In the genomic region with DNA sequence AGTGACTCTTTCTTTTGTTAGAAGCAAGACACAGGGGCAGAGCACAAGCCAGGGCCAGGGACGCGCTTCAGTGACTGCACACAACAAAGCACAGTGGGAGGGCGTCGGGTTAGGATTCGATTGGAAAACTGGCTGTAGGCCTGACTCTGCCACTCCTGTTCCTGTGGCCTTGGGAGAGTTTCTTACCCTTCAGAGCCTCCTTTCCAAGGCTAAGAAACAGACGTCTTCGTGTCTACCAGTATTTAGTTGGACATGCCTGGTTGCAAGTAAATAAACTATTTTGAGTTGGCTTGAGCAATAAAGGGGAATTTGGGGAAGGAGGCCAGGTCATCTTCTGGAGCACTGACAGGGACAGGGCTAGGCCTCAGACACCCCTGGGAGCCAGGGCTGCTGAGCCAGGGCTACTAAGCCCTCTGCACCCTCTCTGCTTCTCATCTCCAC, we compare ENCODE assay signal across 11 cellular contexts.
A peak's percentile ranks its signal among the peaks of the same experiment; 100 is the strongest.
DNase-seq lines count a peak whose midpoint lies in the region; ATAC-seq and TF ChIP-seq lines count a peak whose summit lies in the region.
"Had no signal": no experiment of that assay in that cellular context is flagged by ENCODE, and none has a peak within 500 bp of the region (broad histone marks: within the 10 kb centered on the region; RNA-seq: fewer than 3 reads in every experiment).

No MANE protein-coding gene starts in this region.

- ATAC-seq in GM23338 = peak; percentile 94
- peak; percentile 93 for ATAC-seq in WTC11
- ATAC-seq in GM21390 (IDR thresholded peaks at IDR 0.05; ENCODE audit: unreplicated experiment) = no peak
- no peak for ATAC-seq in GM18517 (IDR thresholded peaks at IDR 0.05; ENCODE audit: unreplicated experiment)
- no peak for ATAC-seq in HG03521 (IDR thresholded peaks at IDR 0.05; ENCODE audit: unreplicated experiment)
- ATAC-seq: gastroesophageal sphincter had no signal

- peaks cover 15% of the 10 kb centered on the region for H3K4me1 Mint-ChIP-seq in GM23338
- H3K4me1 Mint-ChIP-seq in WTC11 = peaks cover 21% of the 10 kb centered on the region
- peaks cover 32% of the 10 kb centered on the region for H3K4me1 Mint-ChIP-seq in neural crest cell

- H2AFZ ChIP-seq in GM23338 = 0 out of 2 replicates have a peak overlapping the region, but pooled peaks have one; percentile 52

- peaks cover 7% of the 10 kb centered on the region; the same call in 1 of the 2 replicates for H3K9me2 ChIP-seq in GM23338 (ENCODE audit: insufficient read depth)

- H3K36me3 Mint-ChIP-seq in GM23338 (ENCODE audit: low read depth) (no peaks in the 10 kb centered on the region), WTC11 (no peaks in the 10 kb centered on the region), neural crest cell (ENCODE audit: low read depth) (peaks cover 3% of the 10 kb centered on the region)

- H3K27me3 ChIP-seq in GM23338 (ENCODE audit: insufficient read depth) = no peaks in the 10 kb centered on the region
- H3K27me3 ChIP-seq: gastroesophageal sphincter, transverse colon had no signal

- H3F3A ChIP-seq in GM23338 (replicated peaks; ENCODE audit: low read depth) = no peaks in the 10 kb centered on the region

- POLR2A ChIA-PET in WTC11 (lab: Charles Lee) = no interaction called here

- H3K4me3 Mint-ChIP-seq in GM23338 (no peak overlapping the region), WTC11 (no peak overlapping the region), neural crest cell (peak overlapping the region; percentile 1)

- TF ChIP-seq CTCF in GM23338 (conservative IDR thresholded peaks at IDR 0.05; ENCODE audit: low read depth in 2 of 2) (no peak), WTC11 (IDR thresholded peaks at IDR 0.05) (no peak), neural crest cell (conservative IDR thresholded peaks at IDR 0.05) (no peak)

- H3K9me3 Mint-ChIP-seq in GM23338 (no peaks in the 10 kb centered on the region; the same call in 2 of the 3 replicates), WTC11 (peaks cover 24% of the 10 kb centered on the region), neural crest cell (peaks cover 5% of the 10 kb centered on the region)

- no peak overlapping the region for H3K27ac ChIP-seq in GM23338 (ENCODE audit: low read depth)
- H3K27ac ChIP-seq: gastroesophageal sphincter, transverse colon had no signal

- H3K27me3 Mint-ChIP-seq in GM23338 (ENCODE audit: insufficient read depth, low read depth, poor library complexity) (peaks cover 4% of the 10 kb centered on the region), WTC11 (ENCODE audit: low read depth) (no peaks in the 10 kb centered on the region; the same call in 1 of the 2 replicates), neural crest cell (ENCODE audit: low read depth) (no peaks in the 10 kb centered on the region)

- no peak overlapping the region for H3K4me3 ChIP-seq in GM23338
- H3K4me3 ChIP-seq: gastroesophageal sphincter, transverse colon had no signal

- H3K27ac Mint-ChIP-seq in GM23338 (no peak overlapping the region), WTC11 (0 out of 2 replicates have a peak overlapping the region, but pooled peaks have one; percentile 5), neural crest cell (ENCODE audit: unreplicated experiment) (peak overlapping the region; percentile 71)

- no peaks in the 10 kb centered on the region for H4K20me1 ChIP-seq in GM23338 (replicated peaks; ENCODE audit: insufficient read depth)

- no peaks in the 10 kb centered on the region for H3K36me3 ChIP-seq in GM23338 (ENCODE audit: insufficient read depth)
- H3K36me3 ChIP-seq: gastroesophageal sphincter, transverse colon had no signal

- H3K79me2 ChIP-seq in GM23338 (replicated peaks; ENCODE audit: insufficient read depth) = no peaks in the 10 kb centered on the region

- H3K4me1 ChIP-seq in GM23338 (ENCODE audit: insufficient read depth) = peaks cover 10% of the 10 kb centered on the region; the same call in 1 of the 2 replicates
- H3K4me1 ChIP-seq: gastroesophageal sphincter, transverse colon had no signal

- no peak overlapping the region for H3K4me2 ChIP-seq in GM23338

- peak; percentile 62 for DNase-seq in GM23338 (ENCODE audit: low spot score)
- DNase-seq in NCI-H1694 (lab: John Stamatoyannopoulos, UW) = peak; percentile 28
- DNase-seq in WTC11 (ENCODE audit: low spot score) = peak; percentile 62
- DNase-seq in neural crest cell (ENCODE audit: low read depth, low spot score) = peak; percentile 28
- DNase-seq in MV-4-11 (lab: John Stamatoyannopoulos, UW) = no peak
- DNase-seq: activated gamma-delta T cell, transverse colon had no signal

- CTCF ChIA-PET in WTC11 (lab: Charles Lee) = interaction anchor here (1.8 to 2.3 kb wide), 2 partner anchors 14 to 34 kb away, joined by 6 to 7 read pairs; no protein-coding TSS in a partner anchor

TF ChIP-seq in GM23338, 12 proteins besides CTCF, POLR2A, EP300 and RAD21:
- TF ChIP-seq ZNF114 (CRISPR knock-in tag; IDR thresholded peaks at IDR 0.05) (no peak), CREB1 (CRISPR knock-in tag; IDR thresholded peaks at IDR 0.05; ENCODE audit: low read depth) (no peak), JUNB (IDR thresholded peaks at IDR 0.05; ENCODE audit: unreplicated experiment) (no peak), STAT1 (IDR thresholded peaks at IDR 0.05; ENCODE audit: unreplicated experiment) (no peak)
- TF ChIP-seq, protein P1, sequence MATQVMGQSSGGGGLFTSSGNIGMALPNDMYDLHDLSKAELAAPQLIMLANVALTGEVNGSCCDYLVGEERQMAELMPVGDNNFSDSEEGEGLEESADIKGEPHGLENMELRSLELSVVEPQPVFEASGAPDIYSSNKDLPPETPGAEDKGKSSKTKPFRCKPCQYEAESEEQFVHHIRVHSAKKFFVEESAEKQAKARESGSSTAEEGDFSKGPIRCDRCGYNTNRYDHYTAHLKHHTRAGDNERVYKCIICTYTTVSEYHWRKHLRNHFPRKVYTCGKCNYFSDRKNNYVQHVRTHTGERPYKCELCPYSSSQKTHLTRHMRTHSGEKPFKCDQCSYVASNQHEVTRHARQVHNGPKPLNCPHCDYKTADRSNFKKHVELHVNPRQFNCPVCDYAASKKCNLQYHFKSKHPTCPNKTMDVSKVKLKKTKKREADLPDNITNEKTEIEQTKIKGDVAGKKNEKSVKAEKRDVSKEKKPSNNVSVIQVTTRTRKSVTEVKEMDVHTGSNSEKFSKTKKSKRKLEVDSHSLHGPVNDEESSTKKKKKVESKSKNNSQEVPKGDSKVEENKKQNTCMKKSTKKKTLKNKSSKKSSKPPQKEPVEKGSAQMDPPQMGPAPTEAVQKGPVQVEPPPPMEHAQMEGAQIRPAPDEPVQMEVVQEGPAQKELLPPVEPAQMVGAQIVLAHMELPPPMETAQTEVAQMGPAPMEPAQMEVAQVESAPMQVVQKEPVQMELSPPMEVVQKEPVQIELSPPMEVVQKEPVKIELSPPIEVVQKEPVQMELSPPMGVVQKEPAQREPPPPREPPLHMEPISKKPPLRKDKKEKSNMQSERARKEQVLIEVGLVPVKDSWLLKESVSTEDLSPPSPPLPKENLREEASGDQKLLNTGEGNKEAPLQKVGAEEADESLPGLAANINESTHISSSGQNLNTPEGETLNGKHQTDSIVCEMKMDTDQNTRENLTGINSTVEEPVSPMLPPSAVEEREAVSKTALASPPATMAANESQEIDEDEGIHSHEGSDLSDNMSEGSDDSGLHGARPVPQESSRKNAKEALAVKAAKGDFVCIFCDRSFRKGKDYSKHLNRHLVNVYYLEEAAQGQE (IDR thresholded peaks at IDR 0.05; ENCODE audit: unreplicated experiment) = no peak

TF ChIP-seq in WTC11, 78 proteins besides CTCF, POLR2A, EP300 and RAD21 (continues in another document):
- TF ChIP-seq NFE2L1 (CRISPR knock-in tag; IDR thresholded peaks at IDR 0.05) (no peak), ZNF416 (CRISPR knock-in tag; IDR thresholded peaks at IDR 0.05) (no peak), ZNF317 (CRISPR knock-in tag; IDR thresholded peaks at IDR 0.05; ENCODE audit: borderline replicate concordance, low read depth) (no peak), GRHL2 (CRISPR knock-in tag; IDR thresholded peaks at IDR 0.05; ENCODE audit: insufficient replicate concordance, severe bottlenecking) (no peak), JUN (CRISPR knock-in tag; IDR thresholded peaks at IDR 0.05) (no peak), FOXK1 (CRISPR knock-in tag; IDR thresholded peaks at IDR 0.05) (no peak), MYBL2 (CRISPR knock-in tag; IDR thresholded peaks at IDR 0.05) (no peak)
- TF ChIP-seq, protein P2, sequence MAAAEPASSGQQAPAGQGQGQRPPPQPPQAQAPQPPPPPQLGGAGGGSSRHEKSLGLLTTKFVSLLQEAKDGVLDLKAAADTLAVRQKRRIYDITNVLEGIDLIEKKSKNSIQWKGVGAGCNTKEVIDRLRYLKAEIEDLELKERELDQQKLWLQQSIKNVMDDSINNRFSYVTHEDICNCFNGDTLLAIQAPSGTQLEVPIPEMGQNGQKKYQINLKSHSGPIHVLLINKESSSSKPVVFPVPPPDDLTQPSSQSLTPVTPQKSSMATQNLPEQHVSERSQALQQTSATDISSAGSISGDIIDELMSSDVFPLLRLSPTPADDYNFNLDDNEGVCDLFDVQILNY (CRISPR knock-in tag; IDR thresholded peaks at IDR 0.05) = no peak
- TF ChIP-seq, protein P3, sequence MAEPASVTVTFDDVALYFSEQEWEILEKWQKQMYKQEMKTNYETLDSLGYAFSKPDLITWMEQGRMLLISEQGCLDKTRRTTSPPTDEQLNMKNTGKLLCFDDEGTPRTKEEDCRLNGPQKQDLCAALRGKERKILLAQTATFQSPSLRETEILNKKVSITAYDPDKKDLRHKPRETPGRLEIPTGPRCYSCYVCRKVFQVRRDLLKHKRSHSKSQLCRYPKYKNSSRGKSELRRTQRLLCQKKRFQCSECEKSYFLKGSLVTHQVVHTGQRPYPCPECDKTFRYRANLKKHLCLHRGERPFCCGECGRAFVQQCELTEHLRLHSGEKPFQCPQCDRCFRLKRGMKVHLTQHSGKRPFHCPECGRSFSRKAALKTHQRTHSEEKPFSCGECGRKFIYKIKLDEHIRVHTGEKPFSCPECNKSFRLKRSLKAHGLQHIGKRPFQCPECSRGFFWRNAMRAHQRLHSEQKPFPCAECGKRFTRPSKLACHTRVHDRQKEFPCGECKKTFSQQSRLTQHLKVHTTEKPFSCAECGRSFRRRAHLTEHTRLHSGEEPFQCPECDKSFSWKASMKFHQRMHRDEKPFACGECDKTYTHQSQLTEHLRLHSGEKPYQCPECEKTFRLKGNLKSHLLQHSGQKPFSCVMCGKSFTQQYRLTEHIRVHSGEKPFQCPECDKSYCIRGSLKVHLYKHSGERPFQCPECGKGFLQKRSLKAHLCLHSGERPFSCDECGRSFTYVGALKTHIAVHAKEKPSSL (CRISPR knock-in tag; conservative IDR thresholded peaks at IDR 0.05) = no peak
- TF ChIP-seq, protein P4, sequence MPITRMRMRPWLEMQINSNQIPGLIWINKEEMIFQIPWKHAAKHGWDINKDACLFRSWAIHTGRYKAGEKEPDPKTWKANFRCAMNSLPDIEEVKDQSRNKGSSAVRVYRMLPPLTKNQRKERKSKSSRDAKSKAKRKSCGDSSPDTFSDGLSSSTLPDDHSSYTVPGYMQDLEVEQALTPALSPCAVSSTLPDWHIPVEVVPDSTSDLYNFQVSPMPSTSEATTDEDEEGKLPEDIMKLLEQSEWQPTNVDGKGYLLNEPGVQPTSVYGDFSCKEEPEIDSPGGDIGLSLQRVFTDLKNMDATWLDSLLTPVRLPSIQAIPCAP (CRISPR knock-in tag; IDR thresholded peaks at IDR 0.05) = no peak

Comparison
In these comparisons a context has a peak if more than half of its experiments do, and no peak if none do; other contexts are left out.
1. ATAC-seq: peak in GM23338 (single experiment) and WTC11 (single experiment); none in GM21390 (single experiment), GM18517 (single experiment) and HG03521 (single experiment).